Comparison of ENCODE assay signal across 24 cellular contexts in genomic region chr4:121266982-121267381, GRCh38.
"Had no signal": no experiment of that assay in that cellular context is flagged by ENCODE, and none has a peak within 500 bp of the region (broad histone marks: within the 10 kb centered on the region; RNA-seq: fewer than 3 reads in every experiment).

No MANE protein-coding gene starts in this region.

- H2AFZ ChIP-seq: neural progenitor cell had no signal

- H3K27ac ChIP-seq: left ventricle myocardium inferior, neural progenitor cell, neutrophil, right atrium auricular region, skin epidermis, spleen, suprapubic skin, thoracic aorta, tibial artery, upper lobe of right lung had no signal

- H3K4me2 ChIP-seq: neural progenitor cell had no signal

- H3K4me1 ChIP-seq: left ventricle myocardium inferior, neural progenitor cell, right atrium auricular region, spleen, suprapubic skin, tibial artery, upper lobe of right lung had no signal

- DNase-seq: hypothalamus; immature natural killer cell; islet precursor cell; left ventricle myocardium inferior; mesendoderm; naive B cell; natural killer cell; nephron progenitor cell; occipital lobe; spleen; stimulated activated CD4-positive, alpha-beta T cell treated with anti-CD3 and anti-CD28 coated beads, Interleukin-4, amount 100 ng/mL, for 24 hours; stimulated activated naive CD4-positive, alpha-beta T cell; tibial artery; upper lobe of right lung had no signal

- FAIRE-seq: urothelium cell line had no signal

- H3K9ac ChIP-seq: neural progenitor cell had no signal

- H3K4me3 ChIP-seq: left ventricle myocardium inferior, lung, neural progenitor cell, right atrium auricular region, skin epidermis, spleen, suprapubic skin, thoracic aorta, tibial artery, upper lobe of right lung had no signal

- H3K36me3 ChIP-seq: left ventricle myocardium inferior, neural progenitor cell, neutrophil, right atrium auricular region, spleen, suprapubic skin, thoracic aorta, tibial artery, upper lobe of right lung had no signal

- H3K27me3 ChIP-seq: neural progenitor cell, neutrophil, right atrium auricular region, spleen, tibial artery, upper lobe of right lung had no signal

- H3K9me3 ChIP-seq: left ventricle myocardium inferior, neutrophil, right atrium auricular region, spleen, suprapubic skin, thoracic aorta, tibial artery, upper lobe of right lung had no signal

- ATAC-seq: natural killer cell; sciatic nerve; stimulated activated effector memory CD8-positive, alpha-beta T cell treated with anti-CD3 and anti-CD28 coated beads, Interleukin-12 subunit alpha, Interleukin-12 subunit beta, amount 100 ng/mL, for 72 hours; upper lobe of right lung had no signal
